ENCODE assay signal across 27 cellular contexts in genomic region chrX:3763111-3763510, GRCh38.
"Had no signal": no experiment of that assay in that cellular context is flagged by ENCODE, and none has a peak within 500 bp of the region (broad histone marks: within the 10 kb centered on the region; RNA-seq: fewer than 3 reads in every experiment).

No MANE protein-coding gene starts in this region.

- H3K9me3 ChIP-seq: adrenal gland, body of pancreas, breast epithelium, Peyer's patch, SJSA1, SK-N-SH had no signal

- ATAC-seq: activated CD8-positive, alpha-beta T cell treated with anti-CD3 and anti-CD28 coated beads for 36 hours; activated naive CD4-positive, alpha-beta T cell treated with anti-CD3 and anti-CD28 coated beads, Interleukin-2, amount 50 U/mL, for 72 hours; body of pancreas; PC-3 had no signal

- DNase-seq: activated CD4-positive, alpha-beta T cell treated with anti-CD3 and anti-CD28 coated beads for 1 hour; activated CD4-positive, alpha-beta T cell treated with anti-CD3 and anti-CD28 coated beads for 48 hours; activated CD4-positive, CD25-positive, alpha-beta regulatory T cell; activated CD8-positive, alpha-beta T cell treated with anti-CD3 and anti-CD28 coated beads for 36 hours; activated gamma-delta T cell treated with Interleukin-2 at 50 U/mL for 16 hours; activated naive CD4-positive, alpha-beta T cell treated with anti-CD3 and anti-CD28 coated beads for 36 hours; activated T-cell treated with anti-CD3 and anti-CD28 coated beads, Interleukin-2, amount 50 U/mL, for 24 hours; adrenal gland; body of pancreas; MM.1S; NCI-H1092; NCI-H1436 treated with DMSO at 0.1 percent for 48 hours; NCI-H1694 treated with DMSO at 0.1 percent for 48 hours; NCI-H2029; NCI-H345; NCI-H524 treated with DMSO at 0.1 percent for 48 hours; PC-3; Peyer's patch; RPMI8226; SHP77 treated with DMSO at 0.1 percent for 48 hours; SK-N-SH; WERI-Rb-1 had no signal

- H3K27ac Mint-ChIP-seq: activated CD8-positive, alpha-beta T cell treated with anti-CD3 and anti-CD28 coated beads for 36 hours; activated naive CD4-positive, alpha-beta T cell treated with anti-CD3 and anti-CD28 coated beads for 36 hours; activated naive CD4-positive, alpha-beta T cell treated with anti-CD3 and anti-CD28 coated beads, Interleukin-2, amount 50 U/mL, for 72 hours; activated T-cell treated with anti-CD3 and anti-CD28 coated beads, Interleukin-2, amount 50 U/mL, for 24 hours; activated T-helper 2 cell treated with anti-CD3 and anti-CD28 coated beads, Interferon-gamma antibody, Interleukin-2, Interleukin-4, amounts not matched to agents 10 μg/mL and 5 μg/mL and 100 μg/mL, durations not matched to agents 14 hours and 24 hours and 36 hours; T-helper 1 cell treated with Interleukin-12 subunit alpha and Interleukin-12 subunit beta and Interleukin-4 antibody, amounts not matched to agents 30 μg/mL and 1 μg/mL, for 36 hours had no signal

- H3K4me3 Mint-ChIP-seq: activated CD8-positive, alpha-beta T cell treated with anti-CD3 and anti-CD28 coated beads for 36 hours; activated naive CD4-positive, alpha-beta T cell treated with anti-CD3 and anti-CD28 coated beads for 36 hours; activated T-cell treated with anti-CD3 and anti-CD28 coated beads, Interleukin-2, amount 50 U/mL, for 24 hours; T-helper 1 cell treated with Interleukin-12 subunit alpha and Interleukin-12 subunit beta and Interleukin-4 antibody, amounts not matched to agents 30 μg/mL and 1 μg/mL, for 36 hours had no signal

- H3K36me3 Mint-ChIP-seq: activated naive CD4-positive, alpha-beta T cell treated with anti-CD3 and anti-CD28 coated beads, Interleukin-2, amount 50 U/mL, for 72 hours had no signal
